21 cellular contexts compared by ENCODE assay signal in the genomic region with DNA sequence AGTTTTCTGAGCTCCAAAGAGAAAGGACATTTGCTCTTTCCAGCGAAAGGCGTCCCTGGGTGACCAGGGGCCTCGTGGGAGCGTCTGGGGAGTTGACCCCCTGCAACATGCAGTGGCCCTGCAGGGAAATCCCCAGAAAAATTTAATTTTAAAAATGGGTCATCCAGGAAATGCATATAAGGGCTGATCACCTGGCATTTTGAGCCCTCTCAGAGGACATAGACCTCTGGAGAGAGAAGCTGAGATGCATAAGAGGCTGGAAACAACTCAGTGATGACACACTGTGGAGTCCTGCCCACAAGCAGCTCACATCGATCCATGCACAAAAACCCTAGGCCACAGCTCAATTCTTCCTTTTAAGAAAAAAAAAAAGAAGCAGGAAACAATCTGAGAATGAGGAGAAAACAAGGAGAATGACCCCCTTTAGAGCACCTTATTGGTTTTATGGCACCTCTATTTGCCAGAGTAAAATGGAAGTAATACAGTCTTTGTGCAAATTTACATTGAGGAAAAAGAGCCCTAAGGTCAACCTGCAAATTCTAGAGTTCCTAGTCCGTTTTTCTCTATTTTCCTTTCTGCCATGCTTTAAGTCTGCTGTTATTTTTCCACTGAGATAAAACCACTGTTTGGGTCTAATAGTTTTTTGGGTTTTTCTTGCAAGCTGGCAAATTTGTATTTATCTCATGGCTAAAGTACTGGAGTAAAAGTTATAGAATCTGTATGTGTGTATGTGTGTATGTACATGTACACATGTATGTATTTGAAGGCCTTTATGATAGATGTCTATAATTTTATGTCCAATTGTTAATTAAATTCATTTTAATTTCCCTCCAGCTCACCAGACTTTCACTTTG.
"Had no signal": no experiment of that assay in that cellular context is flagged by ENCODE, and none has a peak within 500 bp of the region (broad histone marks: within the 10 kb centered on the region; RNA-seq: fewer than 3 reads in every experiment).

No MANE protein-coding gene starts in this region.

- H3K4me1 ChIP-seq: adrenal gland, gastrocnemius medialis, heart left ventricle, tibial artery, uterus had no signal

- H3K36me3 ChIP-seq: adrenal gland, cardiac muscle cell, gastrocnemius medialis, heart left ventricle, neutrophil, tibial artery, uterus had no signal

- H3K27ac Mint-ChIP-seq: activated CD8-positive, alpha-beta memory T cell treated with anti-CD3 and anti-CD28 coated beads, Interleukin-2, amount 10 ng/mL, durations not matched to agents 7 days and 5 days; activated naive CD4-positive, alpha-beta T cell treated with anti-CD3 and anti-CD28 coated beads, Interleukin-2, amount 50 U/mL, for 24 hours; activated T-cell treated with anti-CD3 and anti-CD28 coated beads, Interleukin-2, amount 50 U/mL, for 24 hours had no signal

- H3K9me3 Mint-ChIP-seq: activated naive CD4-positive, alpha-beta T cell treated with anti-CD3 and anti-CD28 coated beads, Interleukin-2, amount 50 U/mL, for 24 hours had no signal

- H3K9me3 ChIP-seq: adrenal gland, gastrocnemius medialis, neutrophil, tibial artery, uterus had no signal

- H3K36me3 Mint-ChIP-seq: naive B cell had no signal

- ATAC-seq: activated CD4-positive, CD25-positive, alpha-beta regulatory T cell treated with anti-CD3 and anti-CD28 coated beads, Interleukin-2, amount 50 U/mL, for 24 hours; activated CD8-positive, alpha-beta memory T cell treated with anti-CD3 and anti-CD28 coated beads, Interleukin-2, amount 10 ng/mL, durations not matched to agents 7 days and 5 days; gastrocnemius medialis; heart left ventricle; left colon had no signal

- H3K4me3 Mint-ChIP-seq: activated CD8-positive, alpha-beta memory T cell treated with anti-CD3 and anti-CD28 coated beads, Interleukin-2, amount 10 ng/mL, durations not matched to agents 7 days and 5 days; activated naive CD4-positive, alpha-beta T cell treated with anti-CD3 and anti-CD28 coated beads, Interleukin-2, amount 50 U/mL, for 24 hours; activated T-cell treated with anti-CD3 and anti-CD28 coated beads, Interleukin-2, amount 50 U/mL, for 24 hours had no signal

- DNase-seq: activated CD8-positive, alpha-beta memory T cell treated with anti-CD3 and anti-CD28 coated beads, Interleukin-2, amount 10 ng/mL, durations not matched to agents 7 days and 5 days; activated effector memory CD4-positive, alpha-beta T cell treated with Interleukin-2 at 50 U/mL for 16 hours; activated T-cell treated with anti-CD3 and anti-CD28 coated beads, Interleukin-2, amount 50 U/mL, for 24 hours; adrenal gland; dorsolateral prefrontal cortex; erythroblast; gastrocnemius medialis; heart left ventricle; left colon; midbrain; naive B cell; retina; stimulated activated naive CD4-positive, alpha-beta T cell; T-helper 9 cell; tibial artery; uterus had no signal

- H3K27ac ChIP-seq: adrenal gland, cardiac muscle cell, dorsolateral prefrontal cortex, gastrocnemius medialis, heart left ventricle, neutrophil, tibial artery, uterus had no signal

- H3K4me3 ChIP-seq: adrenal gland, cardiac muscle cell, dorsolateral prefrontal cortex, gastrocnemius medialis, heart left ventricle, lung, tibial artery, uterus had no signal

- H3K27me3 ChIP-seq: cardiac muscle cell, dorsolateral prefrontal cortex, uterus had no signal
